25 cellular contexts compared by ENCODE assay signal in genomic region chr2:159402790-159403189, GRCh38.
A peak's percentile ranks its signal among the peaks of the same experiment; 100 is the strongest.
DNase-seq lines count a peak whose midpoint lies in the region; ATAC-seq, FAIRE-seq and TF ChIP-seq lines count a peak whose summit lies in the region.
"Had no signal": no experiment of that assay in that cellular context is flagged by ENCODE, and none has a peak within 500 bp of the region (broad histone marks: within the 10 kb centered on the region; RNA-seq: fewer than 3 reads in every experiment).

No MANE protein-coding gene starts in this region.

- TF ChIP-seq POLR2A in HepG2 (IDR thresholded peaks at IDR 0.05; ENCODE audit: insufficient read depth in 1 of 2, low read depth in 2 of 2, low read length in 2 of 2): no peak

- H4K5ac ChIP-seq in mesendoderm (ENCODE audit: low read length): no peak overlapping the region

- TF ChIP-seq CTCF in HepG2 (CRISPR knock-in tag; IDR thresholded peaks at IDR 0.05): no peak

- H4K8ac ChIP-seq in mesendoderm (ENCODE audit: low read depth, low read length): no peak overlapping the region

- H3K9ac ChIP-seq in HepG2 (ENCODE audit: insufficient read depth, low read depth, low read length) (no peak overlapping the region), mesendoderm (ENCODE audit: low read length) (no peak overlapping the region)
- H3K9ac ChIP-seq: BLaER1 had no signal

- FAIRE-seq in islet of Langerhans (lab: Jason Lieb, UNC) (peak; percentile 88), HepG2 (lab: Jason Lieb, UNC) (no peak)
- FAIRE-seq: GM12892, GM18507 had no signal

- H3K4me3 ChIP-seq in HepG2 (replicated peaks in 1 of 3; ENCODE audit: insufficient read depth in 1 of 3, low read depth in 2 of 3, low read length in 3 of 3) (no peak overlapping the region), mesendoderm (ENCODE audit: low read length) (no peak overlapping the region)
- H3K4me3 ChIP-seq: BLaER1, GM12878 had no signal

- H3K23ac ChIP-seq in mesendoderm (ENCODE audit: low read length): no peak overlapping the region

- no peaks in the 10 kb centered on the region for H4K20me1 ChIP-seq in HepG2 (ENCODE audit: insufficient read depth, low read length)
- H4K20me1 ChIP-seq: BLaER1 had no signal

- peak; percentile 78 for ATAC-seq in HepG2
- ATAC-seq in effector memory CD8-positive, alpha-beta T cell (replicated peaks): no peak
- no peak for ATAC-seq in activated T-cell treated with anti-CD3 and anti-CD28 coated beads, Interleukin-2, amount 50 U/mL, for 4 hours
- ATAC-seq: GM12878 had no signal

- H3K27me3 ChIP-seq in HepG2 (ENCODE audit: control insufficient read depth in 1 of 2, insufficient read depth in 2 of 2, low read length in 2 of 2) (no peaks in the 10 kb centered on the region), mesendoderm (ENCODE audit: insufficient read depth, low read length, poor library complexity) (no peaks in the 10 kb centered on the region)
- H3K27me3 ChIP-seq: BE2C, BLaER1 had no signal

- H2BK15ac ChIP-seq in mesendoderm (replicated peaks; ENCODE audit: low read depth): no peak overlapping the region

- no peak overlapping the region for H3K4ac ChIP-seq in mesendoderm (ENCODE audit: low read depth, low read length)

- BruUV-seq in HepG2 (replicated peaks; lab: Mats Ljungman, UMichigan): no TSS peak

- no peak overlapping the region for H3K18ac ChIP-seq in mesendoderm (ENCODE audit: low read length)

- H3K4me1 ChIP-seq in HepG2 (ENCODE audit: insufficient read depth, low read length) (peaks cover 34% of the 10 kb centered on the region), mesendoderm (ENCODE audit: control insufficient read depth, low read depth, low read length) (no peaks in the 10 kb centered on the region)
- H3K4me1 ChIP-seq: BE2C, BLaER1 had no signal

- no peaks in the 10 kb centered on the region for H3K27me3 Mint-ChIP-seq in effector memory CD8-positive, alpha-beta T cell
- no peaks in the 10 kb centered on the region for H3K27me3 Mint-ChIP-seq in activated T-cell treated with anti-CD3 and anti-CD28 coated beads, Interleukin-2, amount 50 U/mL, for 4 hours (ENCODE audit: low read depth)
- H3K27me3 Mint-ChIP-seq: CD4-positive, alpha-beta memory T cell; CD4-positive, CD25-positive, alpha-beta regulatory T cell; CD8-positive, alpha-beta memory T cell had no signal

- H3K9me3 ChIP-seq in HepG2 (ENCODE audit: low read length): no peaks in the 10 kb centered on the region
- H3K9me3 ChIP-seq: BE2C, BLaER1 had no signal

- no peak overlapping the region for H3K4me3 Mint-ChIP-seq in effector memory CD8-positive, alpha-beta T cell
- no peak overlapping the region for H3K4me3 Mint-ChIP-seq in activated T-cell treated with anti-CD3 and anti-CD28 coated beads, Interleukin-2, amount 50 U/mL, for 4 hours
- H3K4me3 Mint-ChIP-seq: CD14-positive monocyte; CD4-positive, alpha-beta memory T cell; CD4-positive, CD25-positive, alpha-beta regulatory T cell; CD8-positive, alpha-beta memory T cell had no signal

- no peaks in the 10 kb centered on the region for H3K9me3 Mint-ChIP-seq in effector memory CD8-positive, alpha-beta T cell
- no peaks in the 10 kb centered on the region for H3K9me3 Mint-ChIP-seq in activated T-cell treated with anti-CD3 and anti-CD28 coated beads, Interleukin-2, amount 50 U/mL, for 4 hours
- H3K9me3 Mint-ChIP-seq: CD4-positive, alpha-beta memory T cell; CD4-positive, CD25-positive, alpha-beta regulatory T cell; CD8-positive, alpha-beta memory T cell had no signal

- no peak overlapping the region for H2BK120ac ChIP-seq in mesendoderm (ENCODE audit: low read depth, low read length)

- POLR2A ChIA-PET in HepG2 (lab: Yijun Ruan, JAX): no interaction called here

- 7% methylated on average over 2 of the region's 2 CpGs for WGBS in HepG2 (ENCODE audit: low lambda C conversion rate)
- WGBS in mesendoderm (ENCODE audit: extremely low coverage, insufficient coverage, low lambda C conversion rate): no CpG with 5 or more reads among the region's 2 CpGs

- peaks cover 18% of the 10 kb centered on the region for H3K36me3 Mint-ChIP-seq in effector memory CD8-positive, alpha-beta T cell (ENCODE audit: insufficient read depth)
- peaks cover 13% of the 10 kb centered on the region for H3K36me3 Mint-ChIP-seq in activated T-cell treated with anti-CD3 and anti-CD28 coated beads, Interleukin-2, amount 50 U/mL, for 4 hours (ENCODE audit: insufficient read depth)

- H2AFZ ChIP-seq in HepG2 (ENCODE audit: low read length): no peak overlapping the region

- CTCF ChIA-PET in HepG2 (lab: Yijun Ruan, JAX; ENCODE audit: low intra/inter-chr PET ratio, low total read pairs): no interaction called here

- H2BK5ac ChIP-seq in mesendoderm (ENCODE audit: low read length): no peak overlapping the region

- no peak overlapping the region for H2AK5ac ChIP-seq in mesendoderm (ENCODE audit: low read length)

- H3K79me2 ChIP-seq in HepG2 (ENCODE audit: insufficient read depth, low read length) (no peaks in the 10 kb centered on the region), mesendoderm (ENCODE audit: control insufficient read depth, insufficient read depth, low read length) (no peaks in the 10 kb centered on the region)

- in situ Hi-C loops in HepG2 (cut with HindIII; ENCODE audit: extremely low pct_ligation_motif_present, low pct_unique_long_range_greater_than_20kb): no loop called here

- no peak for TF ChIP-seq RAD21 in HepG2 (CRISPR knock-in tag; IDR thresholded peaks at IDR 0.05)

- no peak overlapping the region for H3K56ac ChIP-seq in mesendoderm (ENCODE audit: low read length)

- DNase-seq in HepG2 (ENCODE audit: low spot score) (peak; percentile 9), mesendoderm (no peak)
- DNase-seq in effector memory CD8-positive, alpha-beta T cell: no peak
- no peak for DNase-seq in activated T-cell treated with anti-CD3 and anti-CD28 coated beads, Interleukin-2, amount 50 U/mL, for 4 hours
- DNase-seq: 8988T; ACHN; BE2C; C1 segment of cervical spinal cord; CD4-positive, alpha-beta memory T cell; CD4-positive, CD25-positive, alpha-beta regulatory T cell; CD8-positive, alpha-beta memory T cell; COR-L47; DMS 273 treated with DMSO at 0.1 percent for 48 hours; DMS153; DMS53; DMS79; DND-41; EL; GDM1 had no signal

- no peaks in the 10 kb centered on the region for H3K79me1 ChIP-seq in mesendoderm (ENCODE audit: low read length)

- TF ChIP-seq EP300 in HepG2 (IDR thresholded peaks at IDR 0.05; ENCODE audit: low read depth in 2 of 2, low read length in 2 of 2) (peak in 1 of 2 experiments; percentile 55; a peak in 1 of 4 replicates), HepG2 (CRISPR knock-in tag; IDR thresholded peaks at IDR 0.05; ENCODE audit: borderline replicate concordance) (no peak)

- no peaks in the 10 kb centered on the region for H3K36me3 ChIP-seq in HepG2 (replicated peaks in 1 of 2; ENCODE audit: control insufficient read depth in 1 of 2, insufficient read depth in 2 of 2, low read length in 2 of 2)
- H3K36me3 ChIP-seq in mesendoderm (ENCODE audit: control insufficient read depth, insufficient read depth, low read length): no peaks in the 10 kb centered on the region
- H3K36me3 ChIP-seq: BE2C had no signal

- no peaks in the 10 kb centered on the region for H3K4me1 Mint-ChIP-seq in effector memory CD8-positive, alpha-beta T cell (ENCODE audit: low read depth in 2 of 2)
- H3K4me1 Mint-ChIP-seq in activated T-cell treated with anti-CD3 and anti-CD28 coated beads, Interleukin-2, amount 50 U/mL, for 4 hours (ENCODE audit: low read depth): no peaks in the 10 kb centered on the region
- H3K4me1 Mint-ChIP-seq: CD14-positive monocyte; CD4-positive, alpha-beta memory T cell; CD4-positive, CD25-positive, alpha-beta regulatory T cell; CD8-positive, alpha-beta memory T cell had no signal

- intact Hi-C loops in HepG2 (cut with micrococcal nuclease; ENCODE audit: unreplicated experiment): no loop called here

- H3K27ac ChIP-seq in HepG2 (ENCODE audit: extremely low read length, insufficient read depth, low read length) (peak overlapping the region; percentile 47), mesendoderm (ENCODE audit: low read depth, low read length) (no peak overlapping the region)
- H3K27ac ChIP-seq: BLaER1 had no signal

- peak overlapping the region; percentile 19 for H3K4me2 ChIP-seq in HepG2 (ENCODE audit: low read depth, low read length)
- no peak overlapping the region for H3K4me2 ChIP-seq in mesendoderm (ENCODE audit: low read length)
- H3K4me2 ChIP-seq: BLaER1 had no signal

- H3K27ac Mint-ChIP-seq in effector memory CD8-positive, alpha-beta T cell: no peak overlapping the region
- H3K27ac Mint-ChIP-seq: CD4-positive, alpha-beta memory T cell; CD4-positive, CD25-positive, alpha-beta regulatory T cell; CD8-positive, alpha-beta memory T cell had no signal

TF ChIP-seq in HepG2, 621 proteins besides CTCF, POLR2A, EP300 and RAD21 (continues in another document):
- TF ChIP-seq NFIC (IDR thresholded peaks at IDR 0.05; ENCODE audit: low read length) (peak; percentile 51; the same call in 1 of the 2 replicates), ZSCAN5A (CRISPR knock-in tag; IDR thresholded peaks at IDR 0.05; ENCODE audit: borderline replicate concordance) (no peak), BRCA1 (CRISPR knock-in tag; IDR thresholded peaks at IDR 0.05) (peak; percentile 84; the same call in 1 of the 2 replicates), FOXA3 (CRISPR knock-in tag; IDR thresholded peaks at IDR 0.05) (peak; percentile 55), ZNF33A (CRISPR knock-in tag; IDR thresholded peaks at IDR 0.05; ENCODE audit: borderline replicate concordance) (no peak), ELF3 (CRISPR knock-in tag; IDR thresholded peaks at IDR 0.05) (no peak)
